ENCODE assay signal across 15 cellular contexts in the genomic region with DNA sequence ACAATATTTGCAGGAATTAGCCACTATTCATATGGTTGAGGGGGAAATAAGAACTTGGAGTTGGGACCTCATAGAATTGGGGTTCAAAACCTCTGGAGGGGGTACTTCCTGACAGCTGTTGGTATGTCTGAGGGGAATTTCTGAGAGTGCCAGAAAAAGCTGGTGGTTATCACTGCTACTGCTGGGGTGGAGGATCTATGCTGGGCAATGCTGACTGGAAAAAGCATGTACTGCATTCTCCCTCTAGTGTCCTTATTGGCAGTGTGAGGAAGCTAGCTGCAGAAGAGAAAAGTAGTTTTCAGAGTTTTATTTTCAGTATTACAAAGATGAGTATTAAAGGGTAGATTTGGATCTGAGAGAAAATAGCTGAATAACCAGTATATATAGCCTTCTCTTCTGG.
DNase-seq lines count a peak whose midpoint lies in the region; ATAC-seq, FAIRE-seq and TF ChIP-seq lines count a peak whose summit lies in the region.
"Had no signal": no experiment of that assay in that cellular context is flagged by ENCODE, and none has a peak within 500 bp of the region (broad histone marks: within the 10 kb centered on the region; RNA-seq: fewer than 3 reads in every experiment).

No MANE protein-coding gene starts in this region.

- H3K36me3 ChIP-seq in psoas muscle (ENCODE audit: insufficient read depth in 1 of 2, low read depth in 1 of 2) (no peaks in the 10 kb centered on the region), kidney (ENCODE audit: control insufficient read depth in 1 of 2, insufficient read depth in 2 of 2, low read length in 2 of 2) (no peaks in the 10 kb centered on the region)
- H3K36me3 ChIP-seq: gastrocnemius medialis, SJSA1 had no signal

- ATAC-seq in psoas muscle = no peak
- ATAC-seq: gastrocnemius medialis had no signal

- FAIRE-seq in kidney (lab: Jason Lieb, UNC) = no peak
- FAIRE-seq: keratinocyte had no signal

- no peaks in the 10 kb centered on the region for H3K9me3 ChIP-seq in psoas muscle
- H3K9me3 ChIP-seq in kidney (ENCODE audit: control insufficient read depth in 1 of 2, low read length in 2 of 2) = no peaks in the 10 kb centered on the region
- H3K9me3 ChIP-seq: gastrocnemius medialis, SJSA1 had no signal

- intact Hi-C loops in psoas muscle (cut with DNase I) = no loop called here
- intact Hi-C loops in kidney (cut with DNase I) = no loop called here

- no peaks in the 10 kb centered on the region for H3K27me3 ChIP-seq in psoas muscle (ENCODE audit: insufficient read depth in 3 of 3, low read length in 2 of 3)
- H3K27me3 ChIP-seq: gastrocnemius medialis, SJSA1 had no signal

- TF ChIP-seq CTCF in AG10803 (conservative IDR thresholded peaks at IDR 0.05; ENCODE audit: low read length) (peak; percentile 17; the same call in 1 of the 2 replicates), GM12875 (IDR thresholded peaks at IDR 0.05; ENCODE audit: borderline replicate concordance, insufficient read depth, low read depth, low read length) (peak; percentile 22; the same call in 1 of the 2 replicates), epithelial cell of esophagus (IDR thresholded peaks at IDR 0.05; ENCODE audit: insufficient read depth, low read depth, low read length, missing control alignments) (peak; percentile 12), psoas muscle (IDR thresholded peaks at IDR 0.05) (no peak), kidney (IDR thresholded peaks at IDR 0.05; ENCODE audit: borderline replicate concordance, extremely low read depth, insufficient read depth) (no peak)

- no peak overlapping the region for H3K9ac ChIP-seq in kidney (ENCODE audit: low read length in 2 of 2)

- DNase-seq in AG10803 (ENCODE audit: low read depth) (no peak), NCI-H69 (lab: John Stamatoyannopoulos, UW) (peak; percentile 26), epithelial cell of esophagus (ENCODE audit: low read depth) (no peak), psoas muscle (no peak), substantia nigra (lab: John Stamatoyannopoulos, UW) (no peak), T-helper 1 cell (no peak), kidney (no peak)
- DNase-seq: activated T-cell treated with anti-CD3 and anti-CD28 coated beads, Interleukin-2, amount 50 U/mL, for 1 hour; DMS53; gastrocnemius medialis; NCI-H1930; NCI-H82 had no signal

- H3K4me1 ChIP-seq in psoas muscle = no peaks in the 10 kb centered on the region
- no peaks in the 10 kb centered on the region for H3K4me1 ChIP-seq in kidney (ENCODE audit: control insufficient read depth in 1 of 2, insufficient read depth in 1 of 2, low read depth in 1 of 2, low read length in 2 of 2)

- H3K4me3 ChIP-seq in AG10803 (ENCODE audit: low read length) (no peak overlapping the region), GM12875 (ENCODE audit: low read depth, low read length) (no peak overlapping the region), epithelial cell of esophagus (ENCODE audit: low read length) (no peak overlapping the region), psoas muscle (no peak overlapping the region), kidney (ENCODE audit: low read length in 2 of 2) (no peak overlapping the region)
- H3K4me3 ChIP-seq: gastrocnemius medialis, SJSA1 had no signal

- H3K27ac ChIP-seq in psoas muscle = no peak overlapping the region
- H3K27ac ChIP-seq in substantia nigra (ENCODE audit: low read depth, low read length, poor library complexity, severe bottlenecking) = no peak overlapping the region
- H3K27ac ChIP-seq in kidney (ENCODE audit: low read depth in 2 of 2, low read length in 2 of 2) = no peak overlapping the region
- H3K27ac ChIP-seq: gastrocnemius medialis, SJSA1 had no signal

Comparison
In these comparisons a context has a peak if more than half of its experiments do, and no peak if none do; other contexts are left out.
1. CTCF ChIP-seq: peak in AG10803 (single experiment), GM12875 (single experiment) and epithelial cell of esophagus (single experiment); none in psoas muscle (single experiment) and kidney (single experiment).